Comparison of ENCODE assay signal across 8 cellular contexts in genomic region chr20:46132705-46133120, GRCh38. TPM values are rescaled to one million over a fixed set of nuclear protein-coding genes. Genes with fewer than 3 reads are reported as not detected.
DNase-seq lines count a peak whose midpoint lies in the region; ATAC-seq and TF ChIP-seq lines count a peak whose summit lies in the region.

No MANE protein-coding gene starts in this region.

- H2AK5ac ChIP-seq in H9 (ENCODE audit: insufficient read length, low read length), result no peak overlapping the region

- no peak overlapping the region for H2BK15ac ChIP-seq in H9 (ENCODE audit: low read depth, low read length)

- H3K4me1 Mint-ChIP-seq in H9, result peaks cover 13 to 19% of the 10 kb centered on the region in 2 experiments

- peak; percentile 96 for TF ChIP-seq CTCF in H9 (conservative IDR thresholded peaks at IDR 0.05)

- H3K4ac ChIP-seq in H9 (ENCODE audit: low read depth, low read length), result no peak overlapping the region

- H3K79me2 ChIP-seq in H9 (ENCODE audit: insufficient read depth, low read length), result no peaks in the 10 kb centered on the region

- no peaks in the 10 kb centered on the region for H3K23me2 ChIP-seq in H9 (ENCODE audit: insufficient read length, low read depth, low read length, poor library complexity, severe bottlenecking)

- no peaks in the 10 kb centered on the region for H3K79me1 ChIP-seq in H9 (ENCODE audit: insufficient read depth, low read depth, low read length, poor library complexity, severe bottlenecking)

- H4K91ac ChIP-seq in H9 (ENCODE audit: insufficient read length, low read depth, low read length), result no peak overlapping the region

- H4K20me1 ChIP-seq in H9 (ENCODE audit: control insufficient read depth, insufficient read depth, insufficient read length), result no peaks in the 10 kb centered on the region

- H3K27ac ChIP-seq in H9 (ENCODE audit: insufficient read length, low read depth, low read length), result no peak overlapping the region
- no peak overlapping the region for H3K27ac ChIP-seq in caudate nucleus (ENCODE audit: low read depth, low read length)

- H3K27me3 ChIP-seq in H9 (ENCODE audit: insufficient read depth, low read length), result no peaks in the 10 kb centered on the region

- H3K56ac ChIP-seq in H9 (ENCODE audit: insufficient read length, low read depth, low read length), result no peak overlapping the region

- peak; percentile 62 to 66 for ATAC-seq in activated CD4-positive, CD25-positive, alpha-beta regulatory T cell treated with anti-CD3 and anti-CD28 coated beads, Interleukin-2, amount 50 U/mL, for 24 hours
- ATAC-seq in left lobe of liver (peak; percentile 85), HG03378 (IDR thresholded peaks at IDR 0.05; ENCODE audit: unreplicated experiment) (no peak)

- H2BK120ac ChIP-seq in H9 (ENCODE audit: low read depth, low read length, poor library complexity, severe bottlenecking), result no peak overlapping the region

- H3K4me3 Mint-ChIP-seq in H9, result no peak overlapping the region

- H3K27me3 Mint-ChIP-seq in H9 (ENCODE audit: low read depth), result peaks cover 41% of the 10 kb centered on the region

- DNase-seq in CD1c-positive myeloid dendritic cell (ENCODE audit: extremely low spot score), result peak; percentile 70
- DNase-seq in H9, result peak; percentile 83
- peak; percentile 66 for DNase-seq in NCI-H2227 treated with DMSO at 0.1 percent for 48 hours (lab: John Stamatoyannopoulos, UW)
- peak in 53 of 61 donors; percentile 6 to 77 (median 37) for DNase-seq in caudate nucleus (lab: John Stamatoyannopoulos, UW)
- DNase-seq in left lobe of liver (ENCODE audit: low spot score), result peak; percentile 60
- peak; percentile 60 for DNase-seq in stimulated activated CD4-positive, alpha-beta T cell treated with anti-CD3 and anti-CD28 coated beads, Interleukin-4, amount 100 ng/mL, for 1 hour

- H2BK20ac ChIP-seq in H9 (ENCODE audit: low read depth, low read length, poor library complexity, severe bottlenecking), result no peak overlapping the region

- H3K9me3 ChIP-seq in H9 (ENCODE audit: control insufficient read depth, low read depth, low read length), result no peaks in the 10 kb centered on the region

- no CpG with 5 or more reads among the region's 17 CpGs for WGBS in H9 (ENCODE audit: extremely low coverage, insufficient read length, low lambda C conversion rate)

- no peak overlapping the region for H3T11ph ChIP-seq in H9 (ENCODE audit: low read length)

- H3K9me3 Mint-ChIP-seq in H9, result no peaks in the 10 kb centered on the region

- no peak overlapping the region for H3K18ac ChIP-seq in H9 (ENCODE audit: insufficient read length, low read depth, low read length)

- H3K23ac ChIP-seq in H9 (ENCODE audit: insufficient read length, low read depth, low read length), result no peak overlapping the region

- no peaks in the 10 kb centered on the region for H3K36me3 Mint-ChIP-seq in H9 (ENCODE audit: insufficient read depth in 1 of 3, low read depth in 3 of 3)

- H3K4me1 ChIP-seq in H9 (ENCODE audit: insufficient read depth, low read length), result no peaks in the 10 kb centered on the region

- no peak overlapping the region for H4K8ac ChIP-seq in H9 (replicated peaks; ENCODE audit: insufficient read length, low read depth, low read length)

- H3K27ac Mint-ChIP-seq in H9, result no peak overlapping the region; a peak in 1 of 7 replicates

- no peak overlapping the region for H3K9ac ChIP-seq in H9 (ENCODE audit: extremely low read depth, insufficient read length, low read length)

- H2BK5ac ChIP-seq in H9 (ENCODE audit: insufficient read length, low read length), result no peak overlapping the region

- H2BK12ac ChIP-seq in H9 (ENCODE audit: insufficient read length, low read depth, low read length), result no peak overlapping the region

- no peak overlapping the region for H3K14ac ChIP-seq in H9 (ENCODE audit: insufficient read depth, low read length)

- no peak overlapping the region for H4K5ac ChIP-seq in H9 (ENCODE audit: insufficient read length, low read depth, low read length)

- no peak overlapping the region for H3K4me2 ChIP-seq in H9 (ENCODE audit: insufficient read depth, insufficient read length, low read length)

- no peak overlapping the region for H2AFZ ChIP-seq in H9 (ENCODE audit: low read length)

RNA-seq across cellular contexts. Expression of gene CD40, which starts 14.6 kb away (rescaled TPM):
- total RNA-seq in H9 (2021) (7.8 and 8.6 TPM in 2 replicates), left lobe of liver (6.6 TPM)

RNA-seq across cellular contexts. Expression of gene NCOA5, which starts 43.0 kb away (rescaled TPM):
- total RNA-seq in H9 (2021) (55.7 and 60.1 TPM in 2 replicates), left lobe of liver (8.2 TPM)
